Comparison of ENCODE assay signal across 8 cellular contexts in genomic region chr3:138068579-138069174, GRCh38. TPM values are rescaled to one million over a fixed set of nuclear protein-coding genes. Genes with fewer than 3 reads are reported as not detected.
A peak's percentile ranks its signal among the peaks of the same experiment; 100 is the strongest.
DNase-seq lines count a peak whose midpoint lies in the region; ATAC-seq and TF ChIP-seq lines count a peak whose summit lies in the region.

No MANE protein-coding gene starts in this region.

- intact Hi-C loops in thyroid gland (cut with DNase I) = loop anchor here (2.0 kb wide), 1 partner anchor 50 kb away; no protein-coding TSS in a partner anchor

- DNase-seq in EH (ENCODE audit: low read depth) (peak; percentile 76), RPMI7951 (ENCODE audit: low read depth) (peak; percentile 66), foreskin fibroblast (peak; percentile 61 to 89), omental fat pad (ENCODE audit: low spot score) (peak; percentile 43), thyroid gland (peak; percentile 80 to 86)
- DNase-seq in activated T-helper 1 cell treated with anti-CD3 and anti-CD28 coated beads, Interleukin-2, amount 50 U/mL, for 16 hours (ENCODE audit: low read depth in 1 of 2, low spot score in 1 of 2) = peak; percentile 48 to 49

- no peak for TF ChIP-seq POLR2A in thyroid gland (IDR thresholded peaks at IDR 0.05)

- H3K36me3 ChIP-seq in thyroid gland = peaks cover 7 to 14% of the 10 kb centered on the region in 2 donors

- no peak overlapping the region for H3K27ac ChIP-seq in thyroid gland

- peaks cover 18 to 29% of the 10 kb centered on the region in 2 donors for H3K4me1 ChIP-seq in thyroid gland

- H3K9me3 ChIP-seq in thyroid gland = no peaks in the 10 kb centered on the region

- ATAC-seq in GM21529 (IDR thresholded peaks at IDR 0.05; ENCODE audit: unreplicated experiment) = peak; percentile 77
- peak; percentile 65 for ATAC-seq in omental fat pad (ENCODE audit: low FRiP score)

- no peak for TF ChIP-seq EP300 in Ishikawa (IDR thresholded peaks at IDR 0.05; ENCODE audit: borderline replicate concordance)

- no peak overlapping the region for H3K4me3 ChIP-seq in foreskin fibroblast (ENCODE audit: low read depth in 1 of 2, low read length in 2 of 2)
- H3K4me3 ChIP-seq in thyroid gland (replicated peaks in 1 of 3) = no peak overlapping the region

- no peaks in the 10 kb centered on the region for H3K27me3 ChIP-seq in thyroid gland

- TF ChIP-seq RAD21 in Ishikawa (IDR thresholded peaks at IDR 0.05; ENCODE audit: low read depth) = peak; percentile 99

- TF ChIP-seq CTCF in foreskin fibroblast (IDR thresholded peaks at IDR 0.05; ENCODE audit: low read depth, low read length) (peak; percentile 99), omental fat pad (IDR thresholded peaks at IDR 0.05) (peak in 2 of 3 donors; percentile 37 to 96), thyroid gland (IDR thresholded peaks at IDR 0.05) (peak; percentile 91 to 99 (median 98))

- 30 to 32% methylated on average over 11 to 12 of the region's 14 CpGs for WGBS in thyroid gland, 2 donors

TF ChIP-seq in Ishikawa, 13 proteins besides CTCF, POLR2A, EP300 and RAD21:
- TF ChIP-seq CREB1 (IDR thresholded peaks at IDR 0.05; ENCODE audit: low read depth) (no peak), EGR1 (IDR thresholded peaks at IDR 0.05) (no peak), FOXM1 (IDR thresholded peaks at IDR 0.05; ENCODE audit: borderline replicate concordance, low read depth) (no peak), YY1 (IDR thresholded peaks at IDR 0.05; ENCODE audit: low read depth) (no peak), ZBTB7A (IDR thresholded peaks at IDR 0.05; ENCODE audit: low read depth) (no peak), TEAD4 (IDR thresholded peaks at IDR 0.05) (no peak), NFIC (IDR thresholded peaks at IDR 0.05) (no peak), TCF12 (IDR thresholded peaks at IDR 0.05; ENCODE audit: low read depth) (no peak), REST (IDR thresholded peaks at IDR 0.05; ENCODE audit: low read depth) (no peak)

RNA-seq across cellular contexts. Expression of gene DZIP1L, which starts 46.7 kb away (rescaled TPM):
- total RNA-seq in RPMI7951 (2014; rRNA removed; shearing (Covaris generic)) = 7.4 and 11.1 TPM in 2 replicates
- total RNA-seq in omental fat pad = 10 to 100 TPM; 14.6 to 38.7 (median 30.0) TPM
- 10 to 100 TPM; 12.7 to 23.0 (median 17.2) TPM for total RNA-seq in thyroid gland

RNA-seq across cellular contexts. Expression of gene CLDN18, which starts 58.7 kb away (rescaled TPM):
- total RNA-seq in RPMI7951 (2014; rRNA removed; shearing (Covaris generic)) = not detected in 2 replicates
- total RNA-seq in omental fat pad (not detected), thyroid gland (not detected)
